8 cellular contexts compared by ENCODE assay signal in the genomic region with DNA sequence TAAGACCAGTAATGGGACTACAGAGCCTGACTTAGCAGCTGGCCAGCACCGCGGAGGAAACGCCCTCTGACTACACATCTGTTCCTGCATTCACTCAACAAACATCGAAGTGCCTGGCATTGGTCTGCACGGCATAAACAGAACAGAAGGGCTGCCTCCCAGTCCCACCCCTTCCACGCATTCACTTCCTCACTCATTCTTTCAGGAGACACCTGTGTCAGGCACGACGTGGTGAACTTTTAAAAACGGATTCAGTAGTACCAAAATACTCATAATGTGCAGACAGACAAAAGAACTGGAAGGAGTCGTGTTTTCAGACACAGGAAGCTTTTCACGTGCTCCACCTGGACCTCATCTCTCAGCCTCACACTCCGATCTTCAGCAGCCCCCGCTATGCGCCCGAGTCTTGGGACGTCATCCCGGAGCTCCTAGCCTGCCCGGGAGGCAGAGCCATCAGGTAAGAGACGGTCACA.
DNase-seq lines count a peak whose midpoint lies in the region; ATAC-seq, FAIRE-seq and TF ChIP-seq lines count a peak whose summit lies in the region.

No MANE protein-coding gene starts in this region.

- H3K4me3 ChIP-seq in esophagus muscularis mucosa = peak overlapping the region; percentile 21 to 46 (median 28)

- no peak for TF ChIP-seq EP300 in esophagus muscularis mucosa (IDR thresholded peaks at IDR 0.05)

- no peaks in the 10 kb centered on the region for H3K27me3 ChIP-seq in esophagus muscularis mucosa

- peaks cover 28 to 46% (median 42%) of the 10 kb centered on the region in 4 donors for H3K4me1 ChIP-seq in esophagus muscularis mucosa

- TF ChIP-seq POLR2A in GM12892 (IDR thresholded peaks at IDR 0.05; ENCODE audit: low read depth, low read length) = peak; percentile 56; the same call in 1 of the 2 replicates
- no peak for TF ChIP-seq POLR2A in esophagus muscularis mucosa (IDR thresholded peaks at IDR 0.05; ENCODE audit: low read depth)

- intact Hi-C loops in esophagus muscularis mucosa (cut with DNase I) = no loop called here

- no peaks in the 10 kb centered on the region for H3K9me3 ChIP-seq in esophagus muscularis mucosa

- H3K27ac ChIP-seq in esophagus muscularis mucosa (replicated peaks in 1 of 4) = peak overlapping the region; percentile 29 to 88 (median 60)

- WGBS in esophagus muscularis mucosa = 59% methylated on average over 19 of the region's 19 CpGs

- TF ChIP-seq CTCF in esophagus muscularis mucosa (IDR thresholded peaks at IDR 0.05) = no peak

- peak; percentile 88 for ATAC-seq in GM21528 (IDR thresholded peaks at IDR 0.05; ENCODE audit: low FRiP score, unreplicated experiment)

- DNase-seq in GM12892 (ENCODE audit: insufficient read length) (peak; percentile 44), M059J (ENCODE audit: low read depth) (peak; percentile 26), esophagus muscularis mucosa (ENCODE audit: extremely low spot score) (no peak), SHP77 (lab: John Stamatoyannopoulos, UW) (no peak), inferior parietal cortex (ENCODE audit: extremely low spot score) (no peak), NCI-H2029 treated with DMSO at 0.1 percent for 48 hours (lab: John Stamatoyannopoulos, UW) (no peak)
- DNase-seq in stimulated activated CD4-positive, alpha-beta T cell treated with anti-CD3 and anti-CD28 coated beads, Interleukin-1b, Interleukin-23, amount 100 ng/mL, for 48 hours = peak; percentile 48

- H3K36me3 ChIP-seq in esophagus muscularis mucosa = no peaks in the 10 kb centered on the region

- FAIRE-seq in GM12892 (lab: Jason Lieb, UNC) = peak; percentile 94

Comparison
In these comparisons a context has a peak if more than half of its experiments do, and no peak if none do; other contexts are left out.
1. DNase-seq: peak in GM12892 (single experiment), M059J (single experiment) and stimulated activated CD4-positive, alpha-beta T cell treated with anti-CD3 and anti-CD28 coated beads, Interleukin-1b, Interleukin-23, amount 100 ng/mL, for 48 hours (single experiment); none in esophagus muscularis mucosa (single experiment), SHP77 (0 of 2), inferior parietal cortex (single experiment) and NCI-H2029 treated with DMSO at 0.1 percent for 48 hours (single experiment).